Comparison of ENCODE assay signal across 24 cellular contexts in genomic region chr6:161788531-161788930, GRCh38.
"Had no signal": no experiment of that assay in that cellular context is flagged by ENCODE, and none has a peak within 500 bp of the region (broad histone marks: within the 10 kb centered on the region; RNA-seq: fewer than 3 reads in every experiment).

No MANE protein-coding gene starts in this region.

- H3K4me1 ChIP-seq: left ventricle myocardium inferior, right atrium auricular region, spleen, suprapubic skin, tibial artery, uterus had no signal

- H3K27me3 ChIP-seq: ovary, right atrium auricular region, spleen, suprapubic skin, tibial artery, uterus had no signal

- H3K36me3 Mint-ChIP-seq: immature natural killer cell; natural killer cell treated with Interleukin-12 subunit alpha and Interleukin-12 subunit beta and Interleukin-15 and Interleukin-18, amount 100 ng/mL, for 72 hours; stimulated activated effector memory CD8-positive, alpha-beta T cell treated with anti-CD3 and anti-CD28 coated beads, Interleukin-12 subunit alpha, Interleukin-12 subunit beta, amount 100 ng/mL, for 72 hours had no signal

- DNase-seq: hypothalamus; immature natural killer cell; left ventricle myocardium inferior; midbrain; mucosa of descending colon; naive thymus-derived CD4-positive, alpha-beta T cell; ovary; spleen; stimulated activated CD4-positive, alpha-beta T cell treated with anti-CD3 and anti-CD28 coated beads, Interleukin-4, amount 100 ng/mL, for 24 hours; stimulated activated naive CD4-positive, alpha-beta T cell; tibial artery; uterus had no signal

- H3K4me3 Mint-ChIP-seq: immature natural killer cell; memory B cell; naive thymus-derived CD4-positive, alpha-beta T cell; natural killer cell treated with Interleukin-12 subunit alpha and Interleukin-12 subunit beta and Interleukin-15 and Interleukin-18, amount 100 ng/mL, for 72 hours; stimulated activated effector memory CD8-positive, alpha-beta T cell treated with anti-CD3 and anti-CD28 coated beads, Interleukin-12 subunit alpha, Interleukin-12 subunit beta, amount 100 ng/mL, for 72 hours; stimulated activated naive CD8-positive, alpha-beta T cell treated with anti-CD3 and anti-CD28 coated beads, Interleukin-15, Interleukin-2, amounts not matched to agents 100 ng/mL and 50 ng/mL, for 24 hours; type B pancreatic cell had no signal

- H3K27ac ChIP-seq: left ventricle myocardium inferior, ovary, right atrium auricular region, skin epidermis, spleen, suprapubic skin, thoracic aorta, tibial artery, uterus had no signal

- ATAC-seq: mucosa of descending colon; naive thymus-derived CD4-positive, alpha-beta T cell; natural killer cell treated with Interleukin-12 subunit alpha and Interleukin-12 subunit beta and Interleukin-15 and Interleukin-18, amount 100 ng/mL, for 72 hours; sciatic nerve had no signal

- H3K27me3 Mint-ChIP-seq: memory B cell; naive thymus-derived CD4-positive, alpha-beta T cell; natural killer cell treated with Interleukin-12 subunit alpha and Interleukin-12 subunit beta and Interleukin-15 and Interleukin-18, amount 100 ng/mL, for 72 hours; stimulated activated naive CD8-positive, alpha-beta T cell treated with anti-CD3 and anti-CD28 coated beads, Interleukin-15, Interleukin-2, amounts not matched to agents 100 ng/mL and 50 ng/mL, for 24 hours; type B pancreatic cell had no signal

- H3K4me3 ChIP-seq: left ventricle myocardium inferior, lung, mucosa of descending colon, ovary, right atrium auricular region, skin epidermis, spleen, suprapubic skin, thoracic aorta, tibial artery, uterus had no signal

- H3K4me1 Mint-ChIP-seq: immature natural killer cell; memory B cell; naive thymus-derived CD4-positive, alpha-beta T cell; stimulated activated effector memory CD8-positive, alpha-beta T cell treated with anti-CD3 and anti-CD28 coated beads, Interleukin-12 subunit alpha, Interleukin-12 subunit beta, amount 100 ng/mL, for 72 hours had no signal

- H3K9me3 ChIP-seq: mucosa of descending colon, ovary, right atrium auricular region, suprapubic skin, thoracic aorta, uterus had no signal

- H3K36me3 ChIP-seq: left ventricle myocardium inferior, ovary, right atrium auricular region, spleen, suprapubic skin, thoracic aorta, uterus had no signal

- H3K27ac Mint-ChIP-seq: immature natural killer cell; memory B cell; naive thymus-derived CD4-positive, alpha-beta T cell; natural killer cell treated with Interleukin-12 subunit alpha and Interleukin-12 subunit beta and Interleukin-15 and Interleukin-18, amount 100 ng/mL, for 72 hours; progenitor cell of endocrine pancreas; stimulated activated effector memory CD8-positive, alpha-beta T cell treated with anti-CD3 and anti-CD28 coated beads, Interleukin-12 subunit alpha, Interleukin-12 subunit beta, amount 100 ng/mL, for 72 hours; stimulated activated naive CD8-positive, alpha-beta T cell treated with anti-CD3 and anti-CD28 coated beads, Interleukin-15, Interleukin-2, amounts not matched to agents 100 ng/mL and 50 ng/mL, for 24 hours; type B pancreatic cell had no signal
